Comparison of ENCODE assay signal across 8 cellular contexts in the genomic region with DNA sequence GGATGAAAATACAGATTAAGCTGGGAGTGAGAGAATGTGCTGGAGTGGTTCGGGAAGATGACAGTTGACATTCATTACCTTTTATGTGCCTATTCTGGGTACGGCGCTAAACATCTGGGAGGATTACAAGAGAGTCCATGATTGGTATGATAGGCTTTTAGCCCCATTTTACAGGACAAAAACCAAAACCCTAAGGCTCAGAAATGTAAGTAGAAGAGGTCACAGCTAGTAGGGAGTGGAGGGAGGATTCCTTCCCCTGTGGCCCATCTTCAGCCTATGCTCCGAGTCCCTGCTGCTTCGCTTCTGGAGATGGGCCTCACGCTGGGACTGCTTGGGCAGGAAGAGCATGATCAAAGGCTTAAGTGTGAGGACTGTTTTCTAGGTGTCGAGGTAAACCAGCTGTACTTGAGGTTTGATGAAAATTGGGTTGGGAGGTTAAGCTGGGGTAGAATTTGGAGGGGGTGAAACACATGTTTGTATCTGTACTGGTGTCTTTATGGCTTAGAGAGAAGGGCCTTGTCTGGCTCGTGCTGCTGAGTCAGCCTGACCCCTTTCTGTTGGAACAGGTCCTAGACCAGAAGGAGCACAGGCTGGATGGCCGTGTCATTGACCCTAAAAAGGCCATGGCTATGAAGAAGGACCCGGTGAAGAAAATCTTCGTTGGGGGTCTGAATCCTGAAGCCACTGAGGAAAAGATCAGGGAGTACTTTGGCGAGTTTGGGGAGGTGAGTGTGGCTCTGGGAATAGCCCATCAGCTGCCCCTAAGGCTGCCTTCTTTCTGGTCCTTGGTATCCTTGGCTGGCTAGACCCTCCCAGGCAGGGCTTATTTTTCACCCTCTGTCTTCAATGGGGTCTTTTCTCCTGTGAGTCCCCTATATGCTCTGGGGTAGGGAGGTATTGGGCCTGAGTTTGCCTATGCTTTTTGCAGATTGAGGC. TPM values are rescaled to one million over a fixed set of nuclear protein-coding genes. Genes with fewer than 3 reads are reported as not detected.
DNase-seq lines count a peak whose midpoint lies in the region; ATAC-seq and TF ChIP-seq lines count a peak whose summit lies in the region.

No MANE protein-coding gene starts in this region.

- peak overlapping the region; percentile 96 for H3K4me3 Mint-ChIP-seq in dendritic cell treated with granulocyte-macrophage colony-stimulating factor and Interleukin-4, amounts not matched to agents 40 ng/mL and 50 ng/mL, for 4 days
- peak overlapping the region; percentile 71 to 96 (median 82) for H3K4me3 Mint-ChIP-seq in naive thymus-derived CD4-positive, alpha-beta T cell

- H3K27ac Mint-ChIP-seq in dendritic cell treated with granulocyte-macrophage colony-stimulating factor and Interleukin-4, amounts not matched to agents 40 ng/mL and 50 ng/mL, for 4 days, result peak overlapping the region; percentile 54
- H3K27ac Mint-ChIP-seq in naive thymus-derived CD4-positive, alpha-beta T cell, result peak overlapping the region; percentile 81 to 94 (median 86)

- no peaks in the 10 kb centered on the region for H3K9me3 ChIP-seq in BLaER1
- H3K9me3 ChIP-seq in naive thymus-derived CD4-positive, alpha-beta T cell (ENCODE audit: control insufficient read depth in 2 of 3, low read length in 3 of 3), result no peaks in the 10 kb centered on the region

- CTCF ChIA-PET in naive thymus-derived CD4-positive, alpha-beta T cell (lab: Charles Lee), result interaction anchor here (1.0 kb wide), 1 partner anchor 10 kb away, joined by 3 read pairs; no protein-coding TSS in a partner anchor

- peak overlapping the region; percentile 98 for H3K9ac ChIP-seq in BLaER1

- no peak overlapping the region for H3K27ac ChIP-seq in BLaER1
- H3K27ac ChIP-seq in naive thymus-derived CD4-positive, alpha-beta T cell (ENCODE audit: low read depth, low read length), result peak overlapping the region; percentile 88

- peak overlapping the region; percentile 92 for H3K4me2 ChIP-seq in BLaER1

- no peak for TF ChIP-seq CTCF in LNCaP clone FGC (IDR thresholded peaks at IDR 0.05; ENCODE audit: control insufficient read depth, extremely low read depth, insufficient read depth)

- H3K4me1 ChIP-seq in BLaER1, result peaks cover 30% of the 10 kb centered on the region
- H3K4me1 ChIP-seq in naive thymus-derived CD4-positive, alpha-beta T cell (ENCODE audit: control insufficient read depth in 2 of 2, insufficient read depth in 2 of 2, low read length in 2 of 2), result peaks cover 11 to 25% of the 10 kb centered on the region in 2 donors

- H3K4me3 ChIP-seq in BLaER1 (peak overlapping the region; percentile 88), LNCaP clone FGC (ENCODE audit: low read depth, low read length) (peak overlapping the region; percentile 80)
- peak overlapping the region; percentile 85 for H3K4me3 ChIP-seq in naive thymus-derived CD4-positive, alpha-beta T cell (ENCODE audit: low read length)

- DNase-seq in LNCaP clone FGC (ENCODE audit: low read depth) (no peak), sciatic nerve (ENCODE audit: low spot score) (no peak), islet precursor cell (no peak)
- DNase-seq in naive thymus-derived CD4-positive, alpha-beta T cell, result peak in 5 of 9 donors; percentile 15 to 31 (median 19)

- peaks cover 49% of the 10 kb centered on the region for H3K4me1 Mint-ChIP-seq in dendritic cell treated with granulocyte-macrophage colony-stimulating factor and Interleukin-4, amounts not matched to agents 40 ng/mL and 50 ng/mL, for 4 days (ENCODE audit: low read depth)
- H3K4me1 Mint-ChIP-seq in naive thymus-derived CD4-positive, alpha-beta T cell, result peaks cover 28 to 47% (median 34%) of the 10 kb centered on the region in 7 donors

- H3K27me3 Mint-ChIP-seq in dendritic cell treated with granulocyte-macrophage colony-stimulating factor and Interleukin-4, amounts not matched to agents 40 ng/mL and 50 ng/mL, for 4 days, result no peaks in the 10 kb centered on the region
- peaks cover 0 to 2% (median 0%) of the 10 kb centered on the region in 5 donors for H3K27me3 Mint-ChIP-seq in naive thymus-derived CD4-positive, alpha-beta T cell

- no peaks in the 10 kb centered on the region for H3K27me3 ChIP-seq in BLaER1
- H3K27me3 ChIP-seq in naive thymus-derived CD4-positive, alpha-beta T cell (ENCODE audit: control insufficient read depth in 2 of 2, insufficient read depth in 2 of 2, low read length in 2 of 2), result no peaks in the 10 kb centered on the region

- intact Hi-C loops in dendritic cell treated with granulocyte-macrophage colony-stimulating factor and Interleukin-4, amounts not matched to agents 40 ng/mL and 50 ng/mL, for 4 days (cut with micrococcal nuclease), result no loop called here
- intact Hi-C loops in naive thymus-derived CD4-positive, alpha-beta T cell (cut with micrococcal nuclease), result loop anchor here (5.0 to 10.0 kb wide), 6 partner anchors 74 to 1866 kb away; a partner anchor contains a TSS
- intact Hi-C loops in sciatic nerve (cut with DNase I), result no loop called here

- peaks cover 69% of the 10 kb centered on the region for H3K36me3 Mint-ChIP-seq in dendritic cell treated with granulocyte-macrophage colony-stimulating factor and Interleukin-4, amounts not matched to agents 40 ng/mL and 50 ng/mL, for 4 days (ENCODE audit: low read depth)
- H3K36me3 Mint-ChIP-seq in naive thymus-derived CD4-positive, alpha-beta T cell, result peaks cover 9 to 42% (median 14%) of the 10 kb centered on the region in 5 donors

- H3K36me3 ChIP-seq in BLaER1, result peaks cover 62% of the 10 kb centered on the region
- peaks cover 23 to 50% (median 29%) of the 10 kb centered on the region in 3 experiments for H3K36me3 ChIP-seq in naive thymus-derived CD4-positive, alpha-beta T cell (ENCODE audit: control insufficient read depth in 2 of 3, insufficient read depth in 3 of 3, low read length in 3 of 3)

- H4K20me1 ChIP-seq in BLaER1, result peaks cover 69% of the 10 kb centered on the region

- POLR2A ChIA-PET in naive thymus-derived CD4-positive, alpha-beta T cell (lab: Charles Lee), result interaction anchor here (0.6 to 1.9 kb wide), 10 partner anchors 9 to 277 kb away, joined by 3 to 11 read pairs (median 4); a partner anchor contains a TSS

- ATAC-seq in naive thymus-derived CD4-positive, alpha-beta T cell, result no peak
- ATAC-seq in sciatic nerve (no peak), GM18520 (IDR thresholded peaks at IDR 0.05; ENCODE audit: unreplicated experiment) (no peak), GM21737 (IDR thresholded peaks at IDR 0.05; ENCODE audit: unreplicated experiment) (no peak)

- H3K9me3 Mint-ChIP-seq in dendritic cell treated with granulocyte-macrophage colony-stimulating factor and Interleukin-4, amounts not matched to agents 40 ng/mL and 50 ng/mL, for 4 days, result no peaks in the 10 kb centered on the region
- peaks cover 0 to 5% (median 0%) of the 10 kb centered on the region in 11 donors for H3K9me3 Mint-ChIP-seq in naive thymus-derived CD4-positive, alpha-beta T cell

RNA-seq across cellular contexts. Expression of a gene that starts 2.1 kb away (rescaled TPM):
- 100 to 1,000 TPM in 1 of 5 experiments, 10 to 100 TPM in 4; 68.9 to 197 (median 82.6) TPM for total RNA-seq in naive thymus-derived CD4-positive, alpha-beta T cell
- 10 to 100 TPM; 40.6 to 62.4 TPM for polyA plus RNA-seq in naive thymus-derived CD4-positive, alpha-beta T cell
- 88.0 TPM for total RNA-seq in sciatic nerve

RNA-seq across cellular contexts. Expression of a gene that starts 19.3 kb away (rescaled TPM):
- total RNA-seq in naive thymus-derived CD4-positive, alpha-beta T cell, result not detected
- not detected for polyA plus RNA-seq in naive thymus-derived CD4-positive, alpha-beta T cell
- not detected for total RNA-seq in sciatic nerve

RNA-seq across cellular contexts. Expression of a gene that starts 26.2 kb away (rescaled TPM):
- total RNA-seq in naive thymus-derived CD4-positive, alpha-beta T cell, result 100 to 1,000 TPM; 107 to 265 (median 176) TPM
- 10 to 100 TPM; 38.8 to 50.2 TPM for polyA plus RNA-seq in naive thymus-derived CD4-positive, alpha-beta T cell
- 133 TPM for total RNA-seq in sciatic nerve

RNA-seq across cellular contexts. Expression of a gene that starts 52.7 kb away (rescaled TPM):
- total RNA-seq in naive thymus-derived CD4-positive, alpha-beta T cell, result 100 to 1,000 TPM in 1 of 5 experiments, 10 to 100 TPM in 4; 50.5 to 149 (median 70.5) TPM
- polyA plus RNA-seq in naive thymus-derived CD4-positive, alpha-beta T cell, result 100 to 1,000 TPM; 226 to 231 TPM
- 65.0 TPM for total RNA-seq in sciatic nerve

Comparison
In these comparisons a context has a peak if more than half of its experiments do, and no peak if none do; other contexts are left out.
1. DNase-seq: peak in naive thymus-derived CD4-positive, alpha-beta T cell (5 of 9); none in LNCaP clone FGC (single experiment), sciatic nerve (single experiment) and islet precursor cell (single experiment).
2. intact Hi-C loops: an anchor here in naive thymus-derived CD4-positive, alpha-beta T cell (5.0 to 10.0 kb wide); none called in dendritic cell treated with granulocyte-macrophage colony-stimulating factor and Interleukin-4, amounts not matched to agents 40 ng/mL and 50 ng/mL, for 4 days and sciatic nerve.
3. Peak in every context shown above with its lines, with median percentiles within 50 percentile points of each other: H3K4me3 ChIP-seq.